In genomic region chr5:6596388-6596787, GRCh38 we compare ENCODE assay signal across 18 cellular contexts.
"Had no signal": no experiment of that assay in that cellular context is flagged by ENCODE, and none has a peak within 500 bp of the region (broad histone marks: within the 10 kb centered on the region; RNA-seq: fewer than 3 reads in every experiment).

No MANE protein-coding gene starts in this region.

- DNase-seq: effector memory CD8-positive, alpha-beta T cell; esophagus squamous epithelium; foreskin fibroblast; glutamatergic neuron; left ventricle myocardium superior; mesendoderm; naive B cell; occipital lobe; stimulated activated CD4-positive, alpha-beta T cell treated with anti-CD3 and anti-CD28 coated beads, Interleukin-2, amount 100 ng/mL, for 24 hours; stimulated activated CD4-positive, alpha-beta T cell treated with anti-CD3 and anti-CD28 coated beads, Interleukin-4, amount 100 ng/mL, for 4 hours; stimulated activated naive B cell treated with anti-CD40 and anti-IgM and Interleukin-4, amounts not matched to agents 10 μg/mL and 1 μg/mL and 100 μg/mL, for 72 hours; tibial artery; upper lobe of left lung; uterus had no signal

- H3K27me3 Mint-ChIP-seq: effector memory CD8-positive, alpha-beta T cell; stimulated activated naive B cell treated with anti-CD40 and anti-IgM and Interleukin-4, amounts not matched to agents 10 μg/mL and 1 μg/mL and 100 μg/mL, for 72 hours had no signal

- H3K9me3 Mint-ChIP-seq: effector memory CD8-positive, alpha-beta T cell; nephron; stimulated activated naive B cell treated with anti-CD40 and anti-IgM and Interleukin-4, amounts not matched to agents 10 μg/mL and 1 μg/mL and 100 μg/mL, for 72 hours had no signal

- H3K4me3 Mint-ChIP-seq: effector memory CD8-positive, alpha-beta T cell; nephron; stimulated activated naive B cell treated with anti-CD40 and anti-IgM and Interleukin-4, amounts not matched to agents 10 μg/mL and 1 μg/mL and 100 μg/mL, for 72 hours had no signal

- FAIRE-seq: keratinocyte had no signal

- H3K27ac Mint-ChIP-seq: nephron; stimulated activated naive B cell treated with anti-CD40 and anti-IgM and Interleukin-4, amounts not matched to agents 10 μg/mL and 1 μg/mL and 100 μg/mL, for 72 hours had no signal

- ATAC-seq: effector memory CD8-positive, alpha-beta T cell; gastroesophageal sphincter; left ventricle myocardium superior; sciatic nerve; stimulated activated naive B cell treated with anti-CD40 and anti-IgM and Interleukin-4, amounts not matched to agents 10 μg/mL and 1 μg/mL and 100 μg/mL, for 72 hours had no signal

- H3K4me1 Mint-ChIP-seq: nephron had no signal
